In the genomic region with DNA sequence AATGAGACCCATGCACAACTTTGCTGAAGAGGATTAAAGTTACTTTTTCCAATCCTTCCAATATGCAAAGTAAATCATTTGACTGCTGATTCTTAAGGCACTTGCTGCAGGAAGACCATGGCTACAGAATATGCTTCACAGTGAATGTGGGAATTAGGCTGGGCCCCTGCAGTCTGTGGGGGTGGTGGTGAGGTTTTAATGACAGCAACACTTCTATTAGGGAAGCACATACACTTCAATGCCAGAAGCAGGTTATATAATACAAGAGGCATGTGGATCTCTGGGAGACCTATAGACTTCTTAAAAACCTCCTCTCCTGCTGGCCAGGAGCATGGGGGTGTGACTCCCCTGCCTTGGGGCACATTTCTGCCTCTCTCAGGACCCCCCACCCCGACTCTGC, we compare ENCODE assay signal across 23 cellular contexts.
DNase-seq lines count a peak whose midpoint lies in the region; ATAC-seq and TF ChIP-seq lines count a peak whose summit lies in the region.
"Had no signal": no experiment of that assay in that cellular context is flagged by ENCODE, and none has a peak within 500 bp of the region (broad histone marks: within the 10 kb centered on the region; RNA-seq: fewer than 3 reads in every experiment).

No MANE protein-coding gene starts in this region.

- H3K9me3 ChIP-seq in HUES64 (ENCODE audit: insufficient read depth, low read depth, low read length) (no peaks in the 10 kb centered on the region), endodermal cell (ENCODE audit: control insufficient read depth, low read length) (no peaks in the 10 kb centered on the region), mesenchymal stem cell (ENCODE audit: control insufficient read depth, low read length) (no peaks in the 10 kb centered on the region)
- H3K9me3 ChIP-seq: BE2C had no signal

- H4K91ac ChIP-seq in mesenchymal stem cell (ENCODE audit: low read length), result no peak overlapping the region

- H2BK120ac ChIP-seq in mesenchymal stem cell (ENCODE audit: low read depth, low read length), result no peak overlapping the region

- no peak overlapping the region for H2AK5ac ChIP-seq in mesenchymal stem cell (ENCODE audit: low read length, severe bottlenecking)

- H4K8ac ChIP-seq in mesenchymal stem cell (ENCODE audit: low read length), result no peak overlapping the region

- H2BK12ac ChIP-seq in mesenchymal stem cell (ENCODE audit: low read length in 2 of 2), result no peak overlapping the region

- H3K4me2 ChIP-seq in mesenchymal stem cell (ENCODE audit: low read length, poor library complexity, severe bottlenecking), result no peak overlapping the region

- no peak overlapping the region for H2BK5ac ChIP-seq in mesenchymal stem cell (ENCODE audit: low read depth, low read length, poor library complexity, severe bottlenecking)

- H3K27me3 Mint-ChIP-seq in endodermal cell (ENCODE audit: insufficient read depth), result no peaks in the 10 kb centered on the region

- peaks cover 8% of the 10 kb centered on the region for H3K4me1 Mint-ChIP-seq in endodermal cell

- H3K9ac ChIP-seq in HUES64 (ENCODE audit: low read depth, low read length) (0 out of 2 replicates have a peak overlapping the region, but pooled peaks have one; percentile 14), endodermal cell (ENCODE audit: extremely low read depth, low read length, poor library complexity, severe bottlenecking) (no peak overlapping the region), mesenchymal stem cell (ENCODE audit: low read length) (no peak overlapping the region)

- peak overlapping the region; percentile 61 for H3K27ac Mint-ChIP-seq in endodermal cell
- H3K27ac Mint-ChIP-seq: CD4-positive, CD25-positive, alpha-beta regulatory T cell had no signal

- no peak for DNase-seq in Right ventricle myocardium superior
- DNase-seq in cardiac septum (ENCODE audit: low spot score), result no peak
- DNase-seq in endodermal cell, result no peak
- no peak for DNase-seq in omental fat pad (ENCODE audit: low spot score)
- no peak for DNase-seq in mesenchymal stem cell
- DNase-seq in activated T-cell treated with anti-CD3 and anti-CD28 coated beads, Interleukin-2, amount 50 U/mL, for 48 hours, result no peak
- DNase-seq: 8988T; BE2C; CD4-positive, CD25-positive, alpha-beta regulatory T cell; COR-L47; DMS 273 treated with DMSO at 0.1 percent for 48 hours; DND-41; GDM1; HCEC 1CT; NCI-H1092 treated with DMSO at 0.1 percent for 48 hours; NCI-H2081; NCI-H524; NCI-H82; OCI-M1; SHP77 treated with DMSO at 0.1 percent for 48 hours had no signal

- ATAC-seq in Right ventricle myocardium superior (ENCODE audit: poor library complexity), result peak; percentile 54
- ATAC-seq in GM21825 (IDR thresholded peaks at IDR 0.05; ENCODE audit: unreplicated experiment), result no peak
- ATAC-seq in omental fat pad (ENCODE audit: low FRiP score), result no peak
- ATAC-seq: K562 had no signal

- H3K79me1 ChIP-seq in mesenchymal stem cell (replicated peaks; ENCODE audit: low read length, poor library complexity, severe bottlenecking), result no peaks in the 10 kb centered on the region

- H3K4me3 ChIP-seq in HUES64 (ENCODE audit: low read length) (no peak overlapping the region), endodermal cell (ENCODE audit: low read length) (no peak overlapping the region), mesenchymal stem cell (ENCODE audit: insufficient read depth in 1 of 2, low read depth in 1 of 2, low read length in 2 of 2) (no peak overlapping the region)
- H3K4me3 ChIP-seq: K562 had no signal

- H3K36me3 ChIP-seq in HUES64 (ENCODE audit: insufficient read depth, low read length) (no peaks in the 10 kb centered on the region), endodermal cell (ENCODE audit: control insufficient read depth, insufficient read depth, low read length) (no peaks in the 10 kb centered on the region), mesenchymal stem cell (ENCODE audit: control insufficient read depth in 1 of 2, insufficient read depth in 2 of 2, low read depth in 1 of 2, low read length in 2 of 2) (no peaks in the 10 kb centered on the region)
- H3K36me3 ChIP-seq: BE2C had no signal

- no peaks in the 10 kb centered on the region for H3K36me3 Mint-ChIP-seq in endodermal cell (ENCODE audit: low read depth)
- H3K36me3 Mint-ChIP-seq: CD4-positive, CD25-positive, alpha-beta regulatory T cell had no signal

- TF ChIP-seq CTCF in endodermal cell (conservative IDR thresholded peaks at IDR 0.05) (no peak), omental fat pad (IDR thresholded peaks at IDR 0.05) (no peak)

- no peak overlapping the region for H3K4ac ChIP-seq in mesenchymal stem cell (ENCODE audit: low read depth in 1 of 2, low read length in 2 of 2)

- H3K18ac ChIP-seq in mesenchymal stem cell (ENCODE audit: low read depth in 1 of 2, low read length in 2 of 2), result no peak overlapping the region

- H3K4me3 Mint-ChIP-seq in endodermal cell, result no peak overlapping the region
- H3K4me3 Mint-ChIP-seq: CD4-positive, CD25-positive, alpha-beta regulatory T cell had no signal

- no peak overlapping the region for H2AFZ ChIP-seq in mesenchymal stem cell (ENCODE audit: low read depth, low read length)

- no peak overlapping the region for H3K14ac ChIP-seq in mesenchymal stem cell (ENCODE audit: low read length in 2 of 2)

- whole genome bisulfite sequencing in HUES64, result 78% methylated on average over 1 of the region's 1 CpG
- 81% methylated on average over 1 of the region's 1 CpG; no CpG with 5 or more reads in 1 of the 2 experiments for WGBS in endodermal cell (ENCODE audit: insufficient coverage in 1 of 2, insufficient read length in 1 of 2), 2 experiments
- 40% methylated on average over 1 of the region's 1 CpG for WGBS in mesenchymal stem cell

- H2BK15ac ChIP-seq in mesenchymal stem cell (ENCODE audit: low read depth, poor library complexity, severe bottlenecking), result no peak overlapping the region

- no peaks in the 10 kb centered on the region for H3K9me3 Mint-ChIP-seq in endodermal cell

- H3K4me1 ChIP-seq in HUES64 (ENCODE audit: insufficient read depth, low read length) (peaks cover 1% of the 10 kb centered on the region), endodermal cell (ENCODE audit: control insufficient read depth, insufficient read depth, low read length) (no peaks in the 10 kb centered on the region), mesenchymal stem cell (ENCODE audit: control insufficient read depth, insufficient read depth, low read depth, low read length) (no peaks in the 10 kb centered on the region)
- H3K4me1 ChIP-seq: BE2C had no signal

- H3K23ac ChIP-seq in mesenchymal stem cell (ENCODE audit: low read length in 2 of 2), result no peak overlapping the region

- intact Hi-C loops in Right ventricle myocardium superior (cut with DNase I), result no loop called here
- intact Hi-C loops in cardiac septum (cut with DNase I), result no loop called here

- H3K27me3 ChIP-seq in HUES64 (ENCODE audit: insufficient read depth, low read length) (no peaks in the 10 kb centered on the region), endodermal cell (ENCODE audit: control insufficient read depth, insufficient read depth, low read length, poor library complexity, severe bottlenecking) (no peaks in the 10 kb centered on the region), mesenchymal stem cell (ENCODE audit: control insufficient read depth in 1 of 2, insufficient read depth in 1 of 2, low read length in 2 of 2) (no peaks in the 10 kb centered on the region)
- H3K27me3 ChIP-seq: BE2C had no signal

- H3K27ac ChIP-seq in HUES64 (ENCODE audit: low read depth, low read length), result no peak overlapping the region
- H3K27ac ChIP-seq in endodermal cell (ENCODE audit: low read depth, low read length), result no peak overlapping the region
- no peak overlapping the region for H3K27ac ChIP-seq in mesenchymal stem cell (ENCODE audit: low read length, poor library complexity, severe bottlenecking)
